ENCODE assay signal across 15 cellular contexts in genomic region chr1:66478116-66478515, GRCh38. TPM values are rescaled to one million over a fixed set of nuclear protein-coding genes. Genes with fewer than 3 reads are reported as not detected.
DNase-seq lines count a peak whose midpoint lies in the region; ATAC-seq and TF ChIP-seq lines count a peak whose summit lies in the region.
"Had no signal": no experiment of that assay in that cellular context is flagged by ENCODE, and none has a peak within 500 bp of the region (broad histone marks: within the 10 kb centered on the region; RNA-seq: fewer than 3 reads in every experiment).

No MANE protein-coding gene starts in this region.

- H3K36me3 ChIP-seq in A673 (ENCODE audit: insufficient read depth, low read length, poor library complexity, severe bottlenecking) (no peaks in the 10 kb centered on the region), mammary epithelial cell (ENCODE audit: insufficient read depth, low read length) (no peaks in the 10 kb centered on the region), upper lobe of left lung (no peaks in the 10 kb centered on the region)
- H3K36me3 ChIP-seq: left lung, transverse colon had no signal

- POLR2A ChIA-PET in A673 (lab: Charles Lee; ENCODE audit: low non-redundant PET) = no interaction called here

- H3K4me1 ChIP-seq in A673 (ENCODE audit: insufficient read depth, low read length, poor library complexity, severe bottlenecking) = no peaks in the 10 kb centered on the region
- H3K4me1 ChIP-seq in mammary epithelial cell (ENCODE audit: insufficient read depth, low read length) = no peaks in the 10 kb centered on the region
- no peaks in the 10 kb centered on the region for H3K4me1 ChIP-seq in upper lobe of left lung
- H3K4me1 ChIP-seq: left lung, transverse colon had no signal

- ATAC-seq in HG03460 (IDR thresholded peaks at IDR 0.05; ENCODE audit: unreplicated experiment) (no peak), left lobe of liver (no peak), upper lobe of left lung (ENCODE audit: low FRiP score in 2 of 2) (no peak)
- ATAC-seq: HCT116, left lung had no signal

- H3K27me3 ChIP-seq in A673 (replicated peaks; ENCODE audit: insufficient read depth, low read depth, low read length, poor library complexity) (no peaks in the 10 kb centered on the region), mammary epithelial cell (ENCODE audit: insufficient read depth, low read length) (peaks cover 2% of the 10 kb centered on the region), upper lobe of left lung (no peaks in the 10 kb centered on the region)
- H3K27me3 ChIP-seq: left lung, transverse colon had no signal

- in situ Hi-C loops in mammary epithelial cell (cut with MboI; ENCODE audit: low sequenced_read_pairs in 2 of 2) = no loop called here

- 88% methylated on average over 7 of the region's 7 CpGs for WGBS in mammary epithelial cell (ENCODE audit: low coverage, missing lambda C conversion rate)
- 92 to 93% methylated on average over 7 of the region's 7 CpGs for WGBS in upper lobe of left lung, 2 donors

- H4K20me1 ChIP-seq in mammary epithelial cell (ENCODE audit: insufficient read depth, low read length) = no peaks in the 10 kb centered on the region

- TF ChIP-seq EP300 in upper lobe of left lung (IDR thresholded peaks at IDR 0.05) = no peak

- no peak overlapping the region for H3K4me2 ChIP-seq in mammary epithelial cell (ENCODE audit: insufficient read depth, low read depth, low read length)

- TF ChIP-seq CTCF in A673 (conservative IDR thresholded peaks at IDR 0.05; ENCODE audit: low read depth, low read length) = no peak
- no peak for TF ChIP-seq CTCF in mammary epithelial cell (conservative IDR thresholded peaks at IDR 0.05 in 1 of 2, IDR thresholded peaks at IDR 0.05 in 1 of 2; ENCODE audit: extremely low read depth in 1 of 2, insufficient read depth in 1 of 2, low read depth in 1 of 2, low read length in 2 of 2)
- TF ChIP-seq CTCF in upper lobe of left lung (IDR thresholded peaks at IDR 0.05) = no peak

- BruUV-seq in A673 (replicated peaks; lab: Mats Ljungman, UMichigan) (no TSS peak), mammary epithelial cell (replicated peaks; lab: Mats Ljungman, UMichigan) (no TSS peak)

- intact Hi-C loops in A673 (cut with micrococcal nuclease; ENCODE audit: unreplicated experiment) = no loop called here
- intact Hi-C loops in mammary epithelial cell (cut with micrococcal nuclease) = no loop called here

- no peaks in the 10 kb centered on the region for H3K9me3 ChIP-seq in A673 (ENCODE audit: low read depth, low read length, poor library complexity, severe bottlenecking)
- H3K9me3 ChIP-seq in mammary epithelial cell (replicated peaks; ENCODE audit: insufficient read depth, low read length) = peaks cover 3% of the 10 kb centered on the region
- H3K9me3 ChIP-seq in upper lobe of left lung = no peaks in the 10 kb centered on the region
- H3K9me3 ChIP-seq: transverse colon had no signal

- TF ChIP-seq POLR2A in upper lobe of left lung (IDR thresholded peaks at IDR 0.05) = no peak

- no peak overlapping the region for H2AFZ ChIP-seq in mammary epithelial cell (ENCODE audit: low read depth, low read length)

- H3K9ac ChIP-seq in mammary epithelial cell (ENCODE audit: insufficient read depth, low read length) = no peak overlapping the region

- DNase-seq in A673 (ENCODE audit: low spot score) (peak; percentile 9), HPDE6-E6E7 (ENCODE audit: extremely low spot score) (peak; percentile 58), mammary epithelial cell (peak; percentile 45), iris pigment epithelial cell (ENCODE audit: low read depth) (peak; percentile 81), left lobe of liver (ENCODE audit: low spot score) (no peak), KG1 (lab: John Stamatoyannopoulos, UW) (no peak), upper lobe of left lung (no peak)
- DNase-seq: activated naive CD4-positive, alpha-beta T cell treated with anti-CD3 and anti-CD28 coated beads, Interleukin-2, amount 10 ng/mL, durations not matched to agents 7 days and 5 days; left lung; NCI-H1417 treated with DMSO at 0.1 percent for 48 hours; NCI-H526 treated with DMSO at 0.1 percent for 48 hours; Right ventricle myocardium superior; transverse colon had no signal

- H3K27ac ChIP-seq in A673 (ENCODE audit: low read depth, low read length, poor library complexity, severe bottlenecking) (no peak overlapping the region), mammary epithelial cell (ENCODE audit: insufficient read depth, low read depth, low read length) (no peak overlapping the region), upper lobe of left lung (no peak overlapping the region)
- H3K27ac ChIP-seq: left lung, transverse colon had no signal

- H3K79me2 ChIP-seq in mammary epithelial cell (ENCODE audit: insufficient read depth, low read length) = no peaks in the 10 kb centered on the region

- dilution Hi-C loops in mammary epithelial cell (cut with HindIII; ENCODE audit: low sequenced_read_pairs) = no loop called here

- CTCF ChIA-PET in A673 (lab: Charles Lee) (interaction anchor here (1.1 kb wide), 1 partner anchor 256 kb away, joined by 3 read pairs; no protein-coding TSS in a partner anchor), mammary epithelial cell (lab: Charles Lee; ENCODE audit: low non-redundant PET) (interaction anchor here (0.6 kb wide), 1 partner anchor 1880 kb away, joined by 5 read pairs; no protein-coding TSS in a partner anchor)

- H3K4me3 ChIP-seq in A673 (ENCODE audit: low read depth, low read length, poor library complexity, severe bottlenecking) (no peak overlapping the region), mammary epithelial cell (replicated peaks in 1 of 3; ENCODE audit: insufficient read depth in 1 of 3, low read depth in 2 of 3, low read length in 3 of 3) (no peak overlapping the region), upper lobe of left lung (no peak overlapping the region)
- H3K4me3 ChIP-seq: left lung, transverse colon had no signal

RNA-seq across cellular contexts. Expression of gene SGIP1, which starts 55.8 kb away (rescaled TPM):
- total RNA-seq in A673 (2021) (1.4 and 1.6 TPM in 2 replicates), mammary epithelial cell (not detected), left lobe of liver (0.30 TPM), upper lobe of left lung (10 to 100 TPM in 3 of 6 donors, 1 to 10 TPM in 3; 5.8 to 29.3 (median 10.0) TPM)
- 0.17 TPM for polyA plus RNA-seq in mammary epithelial cell
- not detected for polyA minus RNA-seq in mammary epithelial cell

Comparison
In these comparisons a context has a peak if more than half of its experiments do, and no peak if none do; other contexts are left out.
1. DNase-seq: peak in A673 (single experiment), HPDE6-E6E7 (single experiment), mammary epithelial cell (single experiment) and iris pigment epithelial cell (single experiment); none in left lobe of liver (single experiment), KG1 (single experiment) and upper lobe of left lung (0 of 2).